In genomic region chr11:67585911-67586310, GRCh38 we compare ENCODE assay signal across 15 cellular contexts. TPM values are rescaled to one million over a fixed set of nuclear protein-coding genes. Genes with fewer than 3 reads are reported as not detected.
DNase-seq lines count a peak whose midpoint lies in the region; ATAC-seq, FAIRE-seq and TF ChIP-seq lines count a peak whose summit lies in the region.
"Had no signal": no experiment of that assay in that cellular context is flagged by ENCODE, and none has a peak within 500 bp of the region (broad histone marks: within the 10 kb centered on the region; RNA-seq: fewer than 3 reads in every experiment).

No MANE protein-coding gene starts in this region.

- H4K91ac ChIP-seq in H9 (ENCODE audit: insufficient read length, low read depth, low read length): no peak overlapping the region

- no peaks in the 10 kb centered on the region; the same call in 1 of the 2 replicates for H3K27me3 Mint-ChIP-seq in H9 (ENCODE audit: low read depth)
- H3K27me3 Mint-ChIP-seq in activated T-helper 1 cell treated with anti-CD3 and anti-CD28 coated beads, Interleukin-12 subunit alpha, Interleukin-12 subunit beta, Interleukin-2, Interleukin-4 antibody, amounts not matched to agents 30 ng/mL and 10 ng/mL and 1 ng/mL, durations not matched to agents 14 hours and 24 hours and 36 hours (ENCODE audit: insufficient read depth): peaks cover 5% of the 10 kb centered on the region

- H3K9me3 ChIP-seq in H9 (ENCODE audit: control insufficient read depth, low read depth, low read length): no peaks in the 10 kb centered on the region
- no peaks in the 10 kb centered on the region for H3K9me3 ChIP-seq in mesodermal cell (ENCODE audit: control insufficient read depth, low read length)
- H3K9me3 ChIP-seq: ascending aorta, esophagus muscularis mucosa had no signal

- H3K27ac ChIP-seq in ACC112 (ENCODE audit: low read depth, low read length): no peak overlapping the region
- H3K27ac ChIP-seq in H9 (ENCODE audit: insufficient read length, low read depth, low read length): no peak overlapping the region
- no peak overlapping the region for H3K27ac ChIP-seq in mesodermal cell (ENCODE audit: low read depth, low read length, severe bottlenecking)

- no peak overlapping the region for H3K4ac ChIP-seq in H9 (ENCODE audit: low read depth, low read length)

- H2BK12ac ChIP-seq in H9 (ENCODE audit: insufficient read length, low read depth, low read length): no peak overlapping the region

- intact Hi-C loops in activated T-helper 1 cell treated with anti-CD3 and anti-CD28 coated beads, Interleukin-12 subunit alpha, Interleukin-12 subunit beta, Interleukin-2, Interleukin-4 antibody, amounts not matched to agents 30 ng/mL and 10 ng/mL and 1 ng/mL, durations not matched to agents 14 hours and 24 hours and 36 hours (cut with micrococcal nuclease): loop anchor here (10.0 kb wide), 1 partner anchor 231 kb away; the partner anchor contains the start of gene POLD4

- H3K36me3 Mint-ChIP-seq in H9 (ENCODE audit: insufficient read depth in 1 of 3, low read depth in 3 of 3): peaks cover 29 to 46% (median 42%) of the 10 kb centered on the region in 3 experiments
- H3K36me3 Mint-ChIP-seq in activated T-helper 1 cell treated with anti-CD3 and anti-CD28 coated beads, Interleukin-12 subunit alpha, Interleukin-12 subunit beta, Interleukin-2, Interleukin-4 antibody, amounts not matched to agents 30 ng/mL and 10 ng/mL and 1 ng/mL, durations not matched to agents 14 hours and 24 hours and 36 hours (ENCODE audit: low read depth): peaks cover 25% of the 10 kb centered on the region

- FAIRE-seq in GM12892 (lab: Jason Lieb, UNC): no peak
- FAIRE-seq: kidney had no signal

- peak overlapping the region in 1 of 3 experiments; percentile 47; a peak in 4 of 7 replicates for H3K27ac Mint-ChIP-seq in H9
- peak overlapping the region; percentile 4 for H3K27ac Mint-ChIP-seq in activated T-helper 1 cell treated with anti-CD3 and anti-CD28 coated beads, Interleukin-12 subunit alpha, Interleukin-12 subunit beta, Interleukin-2, Interleukin-4 antibody, amounts not matched to agents 30 ng/mL and 10 ng/mL and 1 ng/mL, durations not matched to agents 14 hours and 24 hours and 36 hours

- ATAC-seq in HG02642 (IDR thresholded peaks at IDR 0.05; ENCODE audit: poor library complexity, unreplicated experiment) (no peak), HG03469 (IDR thresholded peaks at IDR 0.05; ENCODE audit: unreplicated experiment) (no peak)

- peaks cover 38 to 48% of the 10 kb centered on the region in 2 experiments for H3K4me1 Mint-ChIP-seq in H9
- peaks cover 34% of the 10 kb centered on the region for H3K4me1 Mint-ChIP-seq in activated T-helper 1 cell treated with anti-CD3 and anti-CD28 coated beads, Interleukin-12 subunit alpha, Interleukin-12 subunit beta, Interleukin-2, Interleukin-4 antibody, amounts not matched to agents 30 ng/mL and 10 ng/mL and 1 ng/mL, durations not matched to agents 14 hours and 24 hours and 36 hours (ENCODE audit: low read depth)

- no peak overlapping the region for H2BK5ac ChIP-seq in H9 (ENCODE audit: insufficient read length, low read length)

- no peak overlapping the region for H3K56ac ChIP-seq in H9 (ENCODE audit: insufficient read length, low read depth, low read length)

- H3K23ac ChIP-seq in H9 (ENCODE audit: insufficient read length, low read depth, low read length): no peak overlapping the region

- DNase-seq in H9 (no peak), OCI-M1 (lab: John Stamatoyannopoulos, UW) (no peak), GM12892 (ENCODE audit: insufficient read length) (no peak)
- no peak for DNase-seq in activated T-helper 1 cell treated with anti-CD3 and anti-CD28 coated beads, Interleukin-12 subunit alpha, Interleukin-12 subunit beta, Interleukin-2, Interleukin-4 antibody, amounts not matched to agents 30 ng/mL and 10 ng/mL and 1 ng/mL, durations not matched to agents 14 hours and 24 hours and 36 hours (ENCODE audit: low spot score)
- DNase-seq: activated CD8-positive, alpha-beta memory T cell treated with anti-CD3 and anti-CD28 coated beads for 24 hours; kidney; NCI-H510A treated with DMSO at 0.1 percent for 48 hours; nucleus accumbens had no signal

- H2AK5ac ChIP-seq in H9 (ENCODE audit: insufficient read length, low read length): no peak overlapping the region

- TF ChIP-seq POLR2A in GM12892 (IDR thresholded peaks at IDR 0.05; ENCODE audit: low read depth, low read length): no peak

- H4K8ac ChIP-seq in H9 (replicated peaks; ENCODE audit: insufficient read length, low read depth, low read length): no peak overlapping the region

- H2AFZ ChIP-seq in ACC112 (ENCODE audit: low read length, unreplicated experiment) (no peak overlapping the region), H9 (ENCODE audit: low read length) (no peak overlapping the region)

- peaks cover 8% of the 10 kb centered on the region for H3K23me2 ChIP-seq in H9 (ENCODE audit: insufficient read length, low read depth, low read length, poor library complexity, severe bottlenecking)

- peaks cover 13% of the 10 kb centered on the region; the same call in 1 of the 2 replicates for H3K36me3 ChIP-seq in ACC112 (ENCODE audit: insufficient read depth, low read length)
- H3K36me3 ChIP-seq in mesodermal cell (ENCODE audit: control insufficient read depth, insufficient read depth, low read length): peaks cover 46% of the 10 kb centered on the region

- H2BK15ac ChIP-seq in H9 (ENCODE audit: low read depth, low read length): no peak overlapping the region

- no peak for TF ChIP-seq CTCF in H9 (conservative IDR thresholded peaks at IDR 0.05)

- H3K9ac ChIP-seq in H9 (ENCODE audit: extremely low read depth, insufficient read length, low read length): no peak overlapping the region

- H3K4me3 Mint-ChIP-seq in H9: peak overlapping the region; percentile 84 to 90
- peak overlapping the region; percentile 81 for H3K4me3 Mint-ChIP-seq in activated T-helper 1 cell treated with anti-CD3 and anti-CD28 coated beads, Interleukin-12 subunit alpha, Interleukin-12 subunit beta, Interleukin-2, Interleukin-4 antibody, amounts not matched to agents 30 ng/mL and 10 ng/mL and 1 ng/mL, durations not matched to agents 14 hours and 24 hours and 36 hours

- H3K4me1 ChIP-seq in ACC112 (ENCODE audit: control insufficient read depth, insufficient read depth, low read length, unreplicated experiment): peaks cover 22% of the 10 kb centered on the region
- H3K4me1 ChIP-seq in H9 (ENCODE audit: insufficient read depth, low read length): no peaks in the 10 kb centered on the region; the same call in 1 of the 2 replicates
- peaks cover 12% of the 10 kb centered on the region for H3K4me1 ChIP-seq in mesodermal cell (ENCODE audit: control insufficient read depth, insufficient read depth, low read length, poor library complexity, severe bottlenecking)

- H2BK120ac ChIP-seq in H9 (ENCODE audit: low read depth, low read length, poor library complexity, severe bottlenecking): no peak overlapping the region

- H4K5ac ChIP-seq in H9 (ENCODE audit: insufficient read length, low read depth, low read length): no peak overlapping the region

- H2BK20ac ChIP-seq in H9 (ENCODE audit: low read depth, low read length, poor library complexity, severe bottlenecking): no peak overlapping the region

- H3T11ph ChIP-seq in H9 (ENCODE audit: low read length): no peak overlapping the region

- no peak overlapping the region for H3K18ac ChIP-seq in H9 (ENCODE audit: insufficient read length, low read depth, low read length)

- H3K27me3 ChIP-seq in ACC112 (ENCODE audit: insufficient read depth, low read length) (no peaks in the 10 kb centered on the region), H9 (ENCODE audit: insufficient read depth, low read length) (no peaks in the 10 kb centered on the region)
- H3K27me3 ChIP-seq: ascending aorta, esophagus muscularis mucosa had no signal

- H3K79me1 ChIP-seq in H9 (ENCODE audit: insufficient read depth, low read depth, low read length, poor library complexity, severe bottlenecking): no peaks in the 10 kb centered on the region

- no CpG with 5 or more reads among the region's 4 CpGs for WGBS in H9 (ENCODE audit: extremely low coverage, insufficient read length, low lambda C conversion rate)
- WGBS in mesodermal cell (ENCODE audit: insufficient coverage in 2 of 2), 2 experiments: 80 to 82% methylated on average over 3 of the region's 4 CpGs

- H3K14ac ChIP-seq in H9 (ENCODE audit: insufficient read depth, low read length): no peak overlapping the region

- H4K20me1 ChIP-seq in H9 (ENCODE audit: control insufficient read depth, insufficient read depth, insufficient read length): no peaks in the 10 kb centered on the region

- H3K4me3 ChIP-seq in ACC112 (ENCODE audit: low read depth, low read length): peak overlapping the region; percentile 89; the same call in 1 of the 2 replicates
- H3K4me3 ChIP-seq in mesodermal cell (ENCODE audit: extremely low read depth, insufficient read depth, low read length, poor library complexity, severe bottlenecking): peak overlapping the region; percentile 16
- H3K4me3 ChIP-seq: esophagus muscularis mucosa had no signal

- no peak overlapping the region for H3K4me2 ChIP-seq in H9 (ENCODE audit: insufficient read depth, insufficient read length, low read length)

- H3K9me3 Mint-ChIP-seq in H9: peaks cover 0 to 5% of the 10 kb centered on the region in 2 experiments; a peak in 2 of 5 replicates
- H3K9me3 Mint-ChIP-seq in activated T-helper 1 cell treated with anti-CD3 and anti-CD28 coated beads, Interleukin-12 subunit alpha, Interleukin-12 subunit beta, Interleukin-2, Interleukin-4 antibody, amounts not matched to agents 30 ng/mL and 10 ng/mL and 1 ng/mL, durations not matched to agents 14 hours and 24 hours and 36 hours: peaks cover 5% of the 10 kb centered on the region

- H3K79me2 ChIP-seq in ACC112 (ENCODE audit: control insufficient read depth, insufficient read depth, low read length, unreplicated experiment) (peaks cover 29% of the 10 kb centered on the region), H9 (ENCODE audit: insufficient read depth, low read length) (peaks cover 5% of the 10 kb centered on the region; the same call in 1 of the 2 replicates)

RNA-seq across cellular contexts. Expression of gene GSTP1, which starts 2.3 kb away (rescaled TPM):
- total RNA-seq in H9 (2021): 1,469 and 1,513 TPM in 2 replicates
- 278 and 289 TPM in 2 replicates for total RNA-seq in activated T-helper 1 cell treated with anti-CD3 and anti-CD28 coated beads, Interleukin-12 subunit alpha, Interleukin-12 subunit beta, Interleukin-2, Interleukin-4 antibody, amounts not matched to agents 30 ng/mL and 10 ng/mL and 1 ng/mL, durations not matched to agents 14 hours and 24 hours and 36 hours
- 944 TPM for polyA plus RNA-seq in mesodermal cell (2013, experiment 1 of 2)
- polyA plus RNA-seq in mesodermal cell (2013, experiment 2 of 2): 769 TPM
- polyA plus RNA-seq in GM12892 (2012; ENCODE audit: missing spikeins): 993 TPM

RNA-seq across cellular contexts. Expression of gene NDUFV1, which starts 20.8 kb away (rescaled TPM):
- total RNA-seq in H9 (2021): 152 and 154 TPM in 2 replicates
- 289 and 303 TPM in 2 replicates for total RNA-seq in activated T-helper 1 cell treated with anti-CD3 and anti-CD28 coated beads, Interleukin-12 subunit alpha, Interleukin-12 subunit beta, Interleukin-2, Interleukin-4 antibody, amounts not matched to agents 30 ng/mL and 10 ng/mL and 1 ng/mL, durations not matched to agents 14 hours and 24 hours and 36 hours
- 111 TPM for polyA plus RNA-seq in mesodermal cell (2013, experiment 1 of 2)
- polyA plus RNA-seq in mesodermal cell (2013, experiment 2 of 2): 104 TPM
- polyA plus RNA-seq in GM12892 (2012; ENCODE audit: missing spikeins): 150 TPM

RNA-seq across cellular contexts. Expression of gene NUDT8, which starts 43.8 kb away (rescaled TPM):
- 6.5 and 6.8 TPM in 2 replicates for total RNA-seq in H9 (2021)
- total RNA-seq in activated T-helper 1 cell treated with anti-CD3 and anti-CD28 coated beads, Interleukin-12 subunit alpha, Interleukin-12 subunit beta, Interleukin-2, Interleukin-4 antibody, amounts not matched to agents 30 ng/mL and 10 ng/mL and 1 ng/mL, durations not matched to agents 14 hours and 24 hours and 36 hours: 18.5 and 19.9 TPM in 2 replicates
- 17.3 TPM for polyA plus RNA-seq in mesodermal cell (2013, experiment 1 of 2)
- polyA plus RNA-seq in mesodermal cell (2013, experiment 2 of 2): 10.6 TPM
- 11.1 TPM for polyA plus RNA-seq in GM12892 (2012; ENCODE audit: missing spikeins)

RNA-seq across cellular contexts. Expression of gene TBX10, which starts 53.7 kb away (rescaled TPM):
- total RNA-seq in H9 (2021): not detected in 2 replicates
- not detected in 2 replicates for total RNA-seq in activated T-helper 1 cell treated with anti-CD3 and anti-CD28 coated beads, Interleukin-12 subunit alpha, Interleukin-12 subunit beta, Interleukin-2, Interleukin-4 antibody, amounts not matched to agents 30 ng/mL and 10 ng/mL and 1 ng/mL, durations not matched to agents 14 hours and 24 hours and 36 hours
- polyA plus RNA-seq in mesodermal cell (2013, experiment 1 of 2): not detected
- polyA plus RNA-seq in mesodermal cell (2013, experiment 2 of 2): not detected
- 0.21 TPM for polyA plus RNA-seq in GM12892 (2012; ENCODE audit: missing spikeins)
- total RNA-seq: ascending aorta, esophagus muscularis mucosa, kidney, SK-MEL-5 had no signal
